In the genomic region with DNA sequence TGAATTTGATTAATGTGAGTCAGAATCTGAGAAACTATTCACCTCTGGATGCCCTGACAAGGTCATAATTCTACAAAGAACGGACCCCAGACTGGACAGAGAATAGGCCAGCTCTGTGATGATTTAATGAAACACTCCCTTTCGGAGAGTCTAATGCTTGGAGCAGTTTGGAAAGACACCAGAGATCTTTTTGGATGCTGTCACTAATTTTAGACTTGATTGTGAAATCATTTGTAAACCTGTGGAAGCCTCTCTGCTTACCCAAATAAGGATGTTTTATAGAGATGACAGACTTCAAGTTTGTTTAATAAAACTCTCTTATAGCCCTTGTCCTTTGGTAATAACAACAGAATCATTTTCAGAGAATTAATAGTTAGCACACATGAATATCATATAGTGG, we compare ENCODE assay signal across 30 cellular contexts.
DNase-seq lines count a peak whose midpoint lies in the region; TF ChIP-seq lines count a peak whose summit lies in the region.
"Had no signal": no experiment of that assay in that cellular context is flagged by ENCODE, and none has a peak within 500 bp of the region (broad histone marks: within the 10 kb centered on the region; RNA-seq: fewer than 3 reads in every experiment).

No MANE protein-coding gene starts in this region.

- DNase-seq in GM23248 (peak; percentile 55), breast epithelium (ENCODE audit: low spot score in 2 of 2) (no peak), fibroblast of pulmonary artery (ENCODE audit: low read depth) (peak; percentile 72), sigmoid colon (no peak), iPS-NIHi7 (ENCODE audit: extremely low spot score) (no peak), posterior vena cava (ENCODE audit: low spot score) (no peak), germinal center (ENCODE audit: low spot score) (no peak), hepatic stellate cell (ENCODE audit: low spot score) (no peak)
- DNase-seq: activated CD4-positive, alpha-beta T cell treated with anti-CD3 and anti-CD28 coated beads, Interleukin-2, amount 10 ng/mL, durations not matched to agents 7 days and 5 days; activated naive CD4-positive, alpha-beta T cell treated with Interleukin-2 at 50 U/mL for 16 hours; activated T-cell treated with anti-CD3 and anti-CD28 coated beads, Interleukin-2, amount 50 U/mL, for 72 hours; COR-L47; cortex of kidney; DND-41; endodermal cell; hypothalamus; mucosa of descending colon; NCI-H1092 treated with DMSO at 0.1 percent for 48 hours; NCI-H2029 treated with DMSO at 0.1 percent for 48 hours; NCI-H345; nephron progenitor cell; OCI-M1; right lobe of liver; SHP77 treated with DMSO at 0.1 percent for 48 hours; SW 1271; T1000; upper lobe of left lung had no signal

- H3K36me3 ChIP-seq in GM23248 (ENCODE audit: low read depth) (no peaks in the 10 kb centered on the region), breast epithelium (no peaks in the 10 kb centered on the region), sigmoid colon (no peaks in the 10 kb centered on the region)
- H3K36me3 ChIP-seq: BLaER1, right lobe of liver, upper lobe of left lung had no signal

- TF ChIP-seq POLR2A in breast epithelium (IDR thresholded peaks at IDR 0.05) (no peak), sigmoid colon (IDR thresholded peaks at IDR 0.05) (no peak)

- H3K27ac ChIP-seq in GM23248 (no peak overlapping the region), breast epithelium (peak overlapping the region; percentile 72 to 85), sigmoid colon (peak overlapping the region; percentile 41 to 56 (median 50))
- H3K27ac ChIP-seq: BLaER1, parathyroid adenoma, right lobe of liver, upper lobe of left lung had no signal

- no peak for TF ChIP-seq EP300 in sigmoid colon (IDR thresholded peaks at IDR 0.05)

- H3K4me1 ChIP-seq in GM23248 (ENCODE audit: insufficient read depth), result peaks cover 8% of the 10 kb centered on the region; the same call in 1 of the 2 replicates
- no peaks in the 10 kb centered on the region for H3K4me1 ChIP-seq in breast epithelium
- H3K4me1 ChIP-seq in sigmoid colon, result peaks cover 0 to 12% (median 9%) of the 10 kb centered on the region in 4 donors
- H3K4me1 ChIP-seq: BLaER1, parathyroid adenoma, right lobe of liver, upper lobe of left lung had no signal

- H2AFZ ChIP-seq in GM23248, result no peak overlapping the region
- H2AFZ ChIP-seq: parathyroid adenoma had no signal

- no peak overlapping the region for H3K9ac ChIP-seq in GM23248
- H3K9ac ChIP-seq: BLaER1, parathyroid adenoma had no signal

- in situ Hi-C loops in GM23248 (cut with MboI), result no loop called here

- peak overlapping the region; percentile 1 for H3K4me2 ChIP-seq in GM23248 (ENCODE audit: unreplicated experiment)
- H3K4me2 ChIP-seq: BLaER1 had no signal

- H3F3A ChIP-seq in GM23248 (ENCODE audit: insufficient read depth), result 0 out of 2 replicates have a peak, but pooled peaks cover 10% of the 10 kb centered on the region

- no peaks in the 10 kb centered on the region for H4K20me1 ChIP-seq in GM23248 (ENCODE audit: insufficient read depth)
- H4K20me1 ChIP-seq: BLaER1 had no signal

- H3K79me2 ChIP-seq in GM23248 (ENCODE audit: insufficient read depth), result no peaks in the 10 kb centered on the region
- H3K79me2 ChIP-seq: parathyroid adenoma had no signal

- H3K4me3 ChIP-seq in GM23248, result no peak overlapping the region
- H3K4me3 ChIP-seq in breast epithelium, result no peak overlapping the region
- no peak overlapping the region for H3K4me3 ChIP-seq in fibroblast of pulmonary artery (replicated peaks; ENCODE audit: low read depth, low read length)
- no peak overlapping the region for H3K4me3 ChIP-seq in sigmoid colon
- H3K4me3 ChIP-seq: BLaER1, GM12878, mucosa of descending colon, right lobe of liver, upper lobe of left lung had no signal

- H3K27me3 ChIP-seq in GM23248 (replicated peaks; ENCODE audit: insufficient read depth) (no peaks in the 10 kb centered on the region), breast epithelium (no peaks in the 10 kb centered on the region), sigmoid colon (no peaks in the 10 kb centered on the region)
- H3K27me3 ChIP-seq: BLaER1, right lobe of liver, upper lobe of left lung had no signal

- TF ChIP-seq CTCF in breast epithelium (IDR thresholded peaks at IDR 0.05), result no peak
- no peak for TF ChIP-seq CTCF in fibroblast of pulmonary artery (IDR thresholded peaks at IDR 0.05; ENCODE audit: low read length, missing control alignments)
- no peak for TF ChIP-seq CTCF in sigmoid colon (IDR thresholded peaks at IDR 0.05)

- H3K9me3 ChIP-seq in GM23248 (ENCODE audit: low read depth) (no peaks in the 10 kb centered on the region), breast epithelium (no peaks in the 10 kb centered on the region), sigmoid colon (no peaks in the 10 kb centered on the region)
- H3K9me3 ChIP-seq: BLaER1, right lobe of liver, upper lobe of left lung had no signal

- no peaks in the 10 kb centered on the region for H3K9me2 ChIP-seq in GM23248 (ENCODE audit: insufficient read depth)

- intact Hi-C loops in breast epithelium (cut with DNase I; ENCODE audit: low total_unique reads) (no loop called here), sigmoid colon (cut with DNase I) (loop anchor here (2.0 to 5.0 kb wide), 2 partner anchors 105 to 247 kb away; partner anchors contain the start of gene TGIF1), posterior vena cava (cut with DNase I) (no loop called here)

- 18 to 25% methylated on average over 2 of the region's 2 CpGs for WGBS in GM23248 (ENCODE audit: low coverage in 1 of 2, low lambda C conversion rate in 2 of 2, missing lambda C conversion rate in 2 of 2), 2 experiments
- WGBS in sigmoid colon, 2 donors, result 81 to 86% methylated on average over 2 of the region's 2 CpGs

Comparison
In these comparisons a context has a peak if more than half of its experiments do, and no peak if none do; other contexts are left out.
1. DNase-seq: peak in GM23248 (single experiment) and fibroblast of pulmonary artery (single experiment); none in breast epithelium (0 of 2), sigmoid colon (single experiment), iPS-NIHi7 (single experiment), posterior vena cava (single experiment), germinal center (single experiment) and hepatic stellate cell (single experiment).